In the genomic region with DNA sequence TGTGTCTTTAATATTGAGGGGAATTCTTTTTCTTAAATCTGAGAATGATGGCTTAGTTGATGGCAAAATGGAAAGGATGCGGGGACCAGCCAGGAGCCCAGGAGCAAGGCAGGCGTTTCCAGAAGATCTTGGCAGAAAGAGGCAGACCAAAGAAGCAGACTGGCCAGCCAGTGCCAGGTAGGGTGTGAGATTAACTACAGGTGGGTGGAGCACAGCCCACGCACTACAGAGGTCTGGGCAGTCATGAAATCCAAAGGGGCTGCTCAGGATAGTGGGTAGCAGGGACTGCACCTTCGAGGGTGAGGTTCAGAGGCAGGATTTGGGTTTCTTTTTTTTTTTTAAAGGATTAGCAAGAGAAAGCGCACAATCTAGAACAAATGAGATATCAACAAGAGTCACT, we compare ENCODE assay signal across 1 cellular context.
TF ChIP-seq lines count a peak whose summit lies in the region.

No MANE protein-coding gene starts in this region.

TF ChIP-seq in HEK293, 187 proteins besides CTCF, POLR2A, EP300 and RAD21 (continued from another document):
- TF ChIP-seq, protein P1, sequence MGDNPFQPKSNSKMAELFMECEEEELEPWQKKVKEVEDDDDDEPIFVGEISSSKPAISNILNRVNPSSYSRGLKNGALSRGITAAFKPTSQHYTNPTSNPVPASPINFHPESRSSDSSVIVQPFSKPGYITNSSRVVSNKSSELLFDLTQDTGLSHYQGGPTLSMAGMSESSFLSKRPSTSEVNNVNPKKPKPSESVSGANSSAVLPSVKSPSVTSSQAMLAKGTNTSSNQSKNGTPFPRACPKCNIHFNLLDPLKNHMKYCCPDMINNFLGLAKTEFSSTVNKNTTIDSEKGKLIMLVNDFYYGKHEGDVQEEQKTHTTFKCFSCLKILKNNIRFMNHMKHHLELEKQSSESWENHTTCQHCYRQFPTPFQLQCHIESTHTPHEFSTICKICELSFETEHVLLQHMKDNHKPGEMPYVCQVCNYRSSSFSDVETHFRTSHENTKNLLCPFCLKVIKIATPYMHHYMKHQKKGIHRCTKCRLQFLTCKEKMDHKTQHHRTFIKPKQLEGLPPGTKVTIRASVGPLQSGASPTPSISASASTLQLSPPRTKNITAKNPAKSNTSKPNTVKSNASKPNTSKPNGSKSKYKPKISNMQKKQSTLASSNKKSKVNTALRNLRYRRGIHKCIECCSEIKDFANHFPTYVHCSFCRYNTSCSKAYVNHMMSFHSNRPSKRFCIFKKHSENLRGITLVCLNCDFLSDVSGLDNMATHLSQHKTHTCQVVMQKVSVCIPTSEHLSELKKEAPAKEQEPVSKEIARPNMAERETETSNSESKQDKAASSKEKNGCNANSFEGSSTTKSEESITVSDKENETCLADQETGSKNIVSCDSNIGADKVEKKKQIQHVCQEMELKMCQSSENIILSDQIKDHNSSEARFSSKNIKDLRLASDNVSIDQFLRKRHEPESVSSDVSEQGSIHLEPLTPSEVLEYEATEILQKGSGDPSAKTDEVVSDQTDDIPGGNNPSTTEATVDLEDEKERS (tag by site-specific recombination; IDR thresholded peaks at IDR 0.05): no peak
- TF ChIP-seq YY1 (tag by site-specific recombination; IDR thresholded peaks at IDR 0.05) (no peak), GLI4 (tag by site-specific recombination; IDR thresholded peaks at IDR 0.05) (no peak), OSR2 (tag by site-specific recombination; IDR thresholded peaks at IDR 0.05) (no peak)
- TF ChIP-seq, protein P2, sequence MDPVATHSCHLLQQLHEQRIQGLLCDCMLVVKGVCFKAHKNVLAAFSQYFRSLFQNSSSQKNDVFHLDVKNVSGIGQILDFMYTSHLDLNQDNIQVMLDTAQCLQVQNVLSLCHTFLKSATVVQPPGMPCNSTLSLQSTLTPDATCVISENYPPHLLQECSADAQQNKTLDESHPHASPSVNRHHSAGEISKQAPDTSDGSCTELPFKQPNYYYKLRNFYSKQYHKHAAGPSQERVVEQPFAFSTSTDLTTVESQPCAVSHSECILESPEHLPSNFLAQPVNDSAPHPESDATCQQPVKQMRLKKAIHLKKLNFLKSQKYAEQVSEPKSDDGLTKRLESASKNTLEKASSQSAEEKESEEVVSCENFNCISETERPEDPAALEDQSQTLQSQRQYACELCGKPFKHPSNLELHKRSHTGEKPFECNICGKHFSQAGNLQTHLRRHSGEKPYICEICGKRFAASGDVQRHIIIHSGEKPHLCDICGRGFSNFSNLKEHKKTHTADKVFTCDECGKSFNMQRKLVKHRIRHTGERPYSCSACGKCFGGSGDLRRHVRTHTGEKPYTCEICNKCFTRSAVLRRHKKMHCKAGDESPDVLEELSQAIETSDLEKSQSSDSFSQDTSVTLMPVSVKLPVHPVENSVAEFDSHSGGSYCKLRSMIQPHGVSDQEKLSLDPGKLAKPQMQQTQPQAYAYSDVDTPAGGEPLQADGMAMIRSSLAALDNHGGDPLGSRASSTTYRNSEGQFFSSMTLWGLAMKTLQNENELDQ (tag by site-specific recombination; IDR thresholded peaks at IDR 0.05; ENCODE audit: low read depth): no peak
